In genomic region chr3:182424006-182424405, GRCh38 we compare ENCODE assay signal across 35 cellular contexts.
"Had no signal": no experiment of that assay in that cellular context is flagged by ENCODE, and none has a peak within 500 bp of the region (broad histone marks: within the 10 kb centered on the region; RNA-seq: fewer than 3 reads in every experiment).

No MANE protein-coding gene starts in this region.

- DNase-seq: Kasumi-1, MM.1S, MV-4-11, NCI-H1048, NCI-H1092, NCI-H1092 treated with DMSO at 0.1 percent for 48 hours, NCI-H1105, NCI-H1105 treated with DMSO at 0.1 percent for 48 hours, NCI-H1417, NCI-H1417 treated with DMSO at 0.1 percent for 48 hours, NCI-H1436, NCI-H1436 treated with DMSO at 0.1 percent for 48 hours, NCI-H146, NCI-H1694, NCI-H1694 treated with DMSO at 0.1 percent for 48 hours, NCI-H187, NCI-H187 treated with DMSO at 0.1 percent for 48 hours, NCI-H1930, NCI-H2029, NCI-H2029 treated with DMSO at 0.1 percent for 48 hours, NCI-H2081, NCI-H2081 treated with DMSO at 0.1 percent for 48 hours, NCI-H2107, NCI-H2171, NCI-H2171 treated with DMSO at 0.1 percent for 48 hours, NCI-H2227 treated with DMSO at 0.1 percent for 48 hours, NCI-H226, NCI-H345, NCI-H446, NCI-H446 treated with DMSO at 0.1 percent for 48 hours, NCI-H510A, NCI-H510A treated with DMSO at 0.1 percent for 48 hours, NCI-H524, NCI-H524 treated with DMSO at 0.1 percent for 48 hours, NCI-H526 had no signal
